Comparison of ENCODE assay signal across 9 cellular contexts in the genomic region with DNA sequence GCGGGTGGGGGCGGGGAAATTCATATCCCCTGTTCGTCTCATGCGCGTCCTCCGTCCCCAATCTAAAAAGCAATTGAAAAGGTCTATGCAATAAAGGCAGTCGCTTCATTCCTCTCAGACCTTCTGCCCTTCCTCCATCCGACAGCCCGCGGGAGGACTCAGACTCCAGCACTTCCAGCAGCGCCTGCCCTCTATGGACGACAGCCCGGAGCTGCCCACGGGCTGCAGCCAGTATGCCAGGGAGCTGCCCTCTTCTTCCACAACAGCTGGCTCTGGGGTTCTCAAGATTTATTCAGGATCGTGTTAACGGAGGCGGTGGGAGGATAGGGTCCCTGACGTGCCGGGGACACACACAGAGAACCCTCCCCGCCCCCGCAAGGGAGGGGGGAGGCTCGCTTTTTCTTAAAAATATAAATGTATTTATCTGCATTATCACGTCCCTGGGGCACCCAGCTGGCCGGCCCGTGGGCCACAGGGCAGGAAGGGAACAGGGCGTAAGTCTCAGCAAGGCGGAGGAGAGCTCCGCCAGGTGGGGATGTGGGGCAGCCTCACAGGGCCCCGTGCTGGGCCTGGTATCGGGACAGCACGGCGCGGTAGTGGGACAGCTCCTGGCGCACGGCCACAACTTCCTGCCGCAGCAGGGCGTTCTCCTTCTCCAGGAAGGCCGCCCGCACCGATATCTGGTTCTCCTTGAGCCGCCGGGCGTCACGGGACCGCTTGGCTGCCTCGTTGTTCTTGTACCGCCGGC. TPM values are rescaled to one million over a fixed set of nuclear protein-coding genes. Genes with fewer than 3 reads are reported as not detected.
A peak's percentile ranks its signal among the peaks of the same experiment; 100 is the strongest.
DNase-seq lines count a peak whose midpoint lies in the region; ATAC-seq and TF ChIP-seq lines count a peak whose summit lies in the region.
"Had no signal": no experiment of that assay in that cellular context is flagged by ENCODE, and none has a peak within 500 bp of the region (broad histone marks: within the 10 kb centered on the region; RNA-seq: fewer than 3 reads in every experiment).

No MANE protein-coding gene starts in this region.

- H3K9me3 ChIP-seq in ectodermal cell (ENCODE audit: control insufficient read depth, low read length) = no peaks in the 10 kb centered on the region
- no peaks in the 10 kb centered on the region for H3K9me3 ChIP-seq in tibial nerve
- no peaks in the 10 kb centered on the region for H3K9me3 ChIP-seq in WERI-Rb-1 (ENCODE audit: severe bottlenecking)

- TF ChIP-seq EP300 in tibial nerve (IDR thresholded peaks at IDR 0.05) = peak in 1 of 2 donors; percentile 28

- no peak for ATAC-seq in GM18867 (IDR thresholded peaks at IDR 0.05; ENCODE audit: unreplicated experiment)

- no peak for TF ChIP-seq POLR2A in tibial nerve (IDR thresholded peaks at IDR 0.05)

- peak in 1 of 5 experiments; percentile 14 for TF ChIP-seq CTCF in tibial nerve (IDR thresholded peaks at IDR 0.05)
- TF ChIP-seq CTCF in WERI-Rb-1 (IDR thresholded peaks at IDR 0.05; ENCODE audit: low read depth, low read length) = no peak

- H3K27ac ChIP-seq in ectodermal cell (ENCODE audit: insufficient read depth, low read depth, low read length, poor library complexity, severe bottlenecking) = peak overlapping the region; percentile 91
- H3K27ac ChIP-seq in tibial nerve = peak overlapping the region; percentile 57 to 81 (median 78)
- H3K27ac ChIP-seq in WERI-Rb-1 = no peak overlapping the region

- DNase-seq in NCI-H146 (lab: John Stamatoyannopoulos, UW) (peak; percentile 52), NCI-H146 treated with DMSO at 0.1 percent for 48 hours (lab: John Stamatoyannopoulos, UW; ENCODE audit: unreplicated experiment) (no peak), mucosa of gallbladder (ENCODE audit: low spot score) (peak; percentile 81), tibial nerve (ENCODE audit: low spot score in 2 of 2) (no peak), WERI-Rb-1 (no peak), NOMO-1 treated with dmso at 0.1 percent for 144 hours (lab: John Stamatoyannopoulos, UW; ENCODE audit: unreplicated experiment) (no peak)
- DNase-seq: central memory CD4-positive, alpha-beta T cell had no signal

- WGBS in ectodermal cell, 2 experiments = 9% methylated on average over 45 to 48 of the region's 48 CpGs
- WGBS in tibial nerve, 2 donors = 36 to 39% methylated on average over 45 to 48 of the region's 48 CpGs

- H3K36me3 ChIP-seq in ectodermal cell (ENCODE audit: control insufficient read depth, insufficient read depth, low read length) = no peaks in the 10 kb centered on the region
- peaks cover 0 to 69% (median 0%) of the 10 kb centered on the region in 3 donors for H3K36me3 ChIP-seq in tibial nerve
- H3K36me3 ChIP-seq in WERI-Rb-1 = peaks cover 41% of the 10 kb centered on the region

- no peaks in the 10 kb centered on the region for H3K27me3 ChIP-seq in ectodermal cell (ENCODE audit: control insufficient read depth, insufficient read depth, low read length, poor library complexity, severe bottlenecking)
- H3K27me3 ChIP-seq in tibial nerve = no peaks in the 10 kb centered on the region
- H3K27me3 ChIP-seq in WERI-Rb-1 (ENCODE audit: insufficient read depth, low read depth, severe bottlenecking) = no peaks in the 10 kb centered on the region

- peak overlapping the region; percentile 21 for H3K4me3 ChIP-seq in ectodermal cell (ENCODE audit: insufficient read depth, low read depth, low read length)
- H3K4me3 ChIP-seq in tibial nerve = no peak overlapping the region
- no peak overlapping the region for H3K4me3 ChIP-seq in WERI-Rb-1 (ENCODE audit: low read depth, low read length)

- H3K4me1 ChIP-seq in ectodermal cell (ENCODE audit: control insufficient read depth, insufficient read depth, low read length) (peaks cover 24% of the 10 kb centered on the region), tibial nerve (peaks cover 0 to 75% (median 39%) of the 10 kb centered on the region in 4 donors)

RNA-seq across cellular contexts. Expression of a gene that starts 6.7 kb away (rescaled TPM):
- polyA plus RNA-seq in ectodermal cell (2013, experiment 1 of 4) = 16.9 TPM
- 14.6 TPM for polyA plus RNA-seq in ectodermal cell (2013, experiment 2 of 4)
- 14.9 TPM for polyA plus RNA-seq in ectodermal cell (2013, experiment 3 of 4)
- polyA plus RNA-seq in ectodermal cell (2013, experiment 4 of 4) = 16.8 TPM
- total RNA-seq in mucosa of gallbladder (39.9 TPM), tibial nerve (10 to 100 TPM in 2 of 4 donors, 1 to 10 TPM in 2; 2.4 to 20.1 (median 10.1) TPM)

RNA-seq across cellular contexts. Expression of a gene that starts 11.2 kb away (rescaled TPM):
- polyA plus RNA-seq in ectodermal cell (2013, experiment 1 of 4) = 37.4 TPM
- 42.1 TPM for polyA plus RNA-seq in ectodermal cell (2013, experiment 2 of 4)
- 26.8 TPM for polyA plus RNA-seq in ectodermal cell (2013, experiment 3 of 4)
- 32.2 TPM for polyA plus RNA-seq in ectodermal cell (2013, experiment 4 of 4)
- 51.8 TPM for total RNA-seq in mucosa of gallbladder
- total RNA-seq in tibial nerve = 10 to 100 TPM; 28.0 to 34.7 (median 30.1) TPM

RNA-seq across cellular contexts. Expression of a gene that starts 11.5 kb away (rescaled TPM):
- polyA plus RNA-seq in ectodermal cell (2013, experiment 1 of 4) = 1,711 TPM
- 1,723 TPM for polyA plus RNA-seq in ectodermal cell (2013, experiment 2 of 4)
- polyA plus RNA-seq in ectodermal cell (2013, experiment 3 of 4) = 1,581 TPM
- polyA plus RNA-seq in ectodermal cell (2013, experiment 4 of 4) = 1,728 TPM
- total RNA-seq in mucosa of gallbladder (1,057 TPM), tibial nerve (1,000 to 10,000 TPM; 2,253 to 3,141 (median 2,490) TPM)

RNA-seq across cellular contexts. Expression of a gene that starts 15.5 kb away (rescaled TPM):
- 111 TPM for polyA plus RNA-seq in ectodermal cell (2013, experiment 1 of 4)
- 97.1 TPM for polyA plus RNA-seq in ectodermal cell (2013, experiment 2 of 4)
- 87.7 TPM for polyA plus RNA-seq in ectodermal cell (2013, experiment 3 of 4)
- polyA plus RNA-seq in ectodermal cell (2013, experiment 4 of 4) = 96.2 TPM
- 46.2 TPM for total RNA-seq in mucosa of gallbladder
- total RNA-seq in tibial nerve = 1 to 10 TPM; 3.1 to 5.4 (median 4.0) TPM

RNA-seq across cellular contexts. Expression of a gene that starts 15.6 kb away (rescaled TPM):
- 0.26 TPM for polyA plus RNA-seq in ectodermal cell (2013, experiment 1 of 4)
- polyA plus RNA-seq in ectodermal cell (2013, experiment 2 of 4) = 1.2 TPM
- 1.1 TPM for polyA plus RNA-seq in ectodermal cell (2013, experiment 3 of 4)
- 1.0 TPM for polyA plus RNA-seq in ectodermal cell (2013, experiment 4 of 4)
- total RNA-seq in mucosa of gallbladder = 143 TPM
- total RNA-seq in tibial nerve = not detected

Comparison
In these comparisons a context has a peak if more than half of its experiments do, and no peak if none do; other contexts are left out.
1. DNase-seq: peak in NCI-H146 (single experiment) and mucosa of gallbladder (single experiment); none in NCI-H146 treated with DMSO at 0.1 percent for 48 hours (single experiment), tibial nerve (0 of 2), WERI-Rb-1 (single experiment) and NOMO-1 treated with dmso at 0.1 percent for 144 hours (single experiment).